ENCODE assay signal across 10 cellular contexts in the genomic region with DNA sequence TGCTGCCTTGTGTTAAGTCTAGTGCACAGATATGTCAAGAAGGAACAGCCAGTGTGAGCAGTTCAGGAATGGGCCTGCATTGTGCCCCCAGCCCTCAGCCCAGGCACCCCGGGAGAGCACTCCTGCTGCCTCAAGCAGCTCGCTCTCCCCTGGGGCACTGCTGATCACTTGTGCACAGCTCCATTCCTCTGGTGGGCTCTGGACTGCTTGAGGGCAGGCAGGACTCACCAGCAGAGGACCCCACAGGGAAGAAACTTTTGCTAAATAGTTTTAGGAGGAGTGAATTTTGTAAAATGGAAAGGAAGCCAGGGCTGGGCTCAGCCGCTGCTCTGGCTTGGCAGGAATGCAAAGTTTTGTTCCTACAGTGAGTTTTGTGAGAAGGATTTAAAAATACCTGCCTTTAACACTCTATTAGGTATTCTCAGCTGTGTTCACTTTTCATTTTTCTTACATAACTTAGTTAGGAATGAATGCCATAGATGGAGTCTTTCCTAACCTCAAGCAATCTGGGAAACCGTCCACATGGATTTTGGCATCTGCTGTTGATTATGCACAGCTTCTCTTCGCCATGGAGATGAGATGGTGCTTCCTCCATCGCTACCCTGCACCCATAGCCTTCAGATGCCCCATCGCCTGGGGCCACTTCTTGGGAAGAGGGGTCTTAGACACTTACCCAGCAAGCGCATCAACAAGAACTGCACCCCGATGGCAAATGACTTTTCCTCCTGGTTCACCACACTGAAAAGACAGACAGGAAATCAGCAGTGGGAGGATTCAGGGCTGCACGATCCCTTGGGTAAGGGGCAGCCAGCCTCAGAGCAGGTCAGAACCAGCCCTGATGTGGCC. TPM values are rescaled to one million over a fixed set of nuclear protein-coding genes. Genes with fewer than 3 reads are reported as not detected.
A peak's percentile ranks its signal among the peaks of the same experiment; 100 is the strongest.
DNase-seq lines count a peak whose midpoint lies in the region; ATAC-seq, FAIRE-seq and TF ChIP-seq lines count a peak whose summit lies in the region.
"Had no signal": no experiment of that assay in that cellular context is flagged by ENCODE, and none has a peak within 500 bp of the region (broad histone marks: within the 10 kb centered on the region; RNA-seq: fewer than 3 reads in every experiment).

No MANE protein-coding gene starts in this region.

- H2AFZ ChIP-seq in keratinocyte (ENCODE audit: control insufficient read depth, low read length), result no peak overlapping the region

- no peaks in the 10 kb centered on the region for H3K9me3 ChIP-seq in keratinocyte (ENCODE audit: control insufficient read depth, low read depth, low read length)
- H3K9me3 ChIP-seq: A549 had no signal

- H3K9ac ChIP-seq in keratinocyte (ENCODE audit: control insufficient read depth, extremely low read depth, insufficient read depth, low read length), result no peak overlapping the region

- H3K9me1 ChIP-seq in keratinocyte (ENCODE audit: control insufficient read depth, extremely low read depth, insufficient read depth, low read length), result no peaks in the 10 kb centered on the region

- DNase-seq in Right ventricle myocardium superior, result peak; percentile 14
- no peak for DNase-seq in left ventricle myocardium superior
- peak; percentile 83 for DNase-seq in astrocyte of the spinal cord (ENCODE audit: low read depth, low spot score)
- no peak for DNase-seq in keratinocyte (ENCODE audit: low read depth, low spot score)
- DNase-seq in type B pancreatic cell (ENCODE audit: extremely low spot score, unreplicated experiment), result peak; percentile 45
- no peak for DNase-seq in stimulated activated CD4-positive, alpha-beta T cell treated with anti-CD3 and anti-CD28 coated beads, Interleukin-1b, Interleukin-23, amount 100 ng/mL, for 48 hours
- DNase-seq in stimulated activated naive CD4-positive, alpha-beta T cell (lab: John Stamatoyannopoulos, UW), result no peak
- DNase-seq: NCI-H526 had no signal

- no peak overlapping the region for H3K27ac Mint-ChIP-seq in type B pancreatic cell

- ATAC-seq in Right ventricle myocardium superior (ENCODE audit: poor library complexity) (no peak), left ventricle myocardium superior (no peak), GM19023 (IDR thresholded peaks at IDR 0.05; ENCODE audit: unreplicated experiment) (no peak)

- peaks cover 2% of the 10 kb centered on the region for H4K20me1 ChIP-seq in keratinocyte (ENCODE audit: control insufficient read depth, extremely low read depth, insufficient read depth, low read length)

- H3K4me1 Mint-ChIP-seq in type B pancreatic cell (ENCODE audit: unreplicated experiment), result peaks cover 19% of the 10 kb centered on the region

- H3K36me3 ChIP-seq in keratinocyte (ENCODE audit: control insufficient read depth in 2 of 2, extremely low read depth in 1 of 2, insufficient read depth in 2 of 2, low read length in 2 of 2), result no peaks in the 10 kb centered on the region

- H3K4me3 Mint-ChIP-seq in type B pancreatic cell, result no peak overlapping the region

- peak; percentile 43 for FAIRE-seq in keratinocyte (lab: Jason Lieb, UNC)
- FAIRE-seq: A549 had no signal

- no peak overlapping the region for H3K4me3 ChIP-seq in astrocyte of the spinal cord (ENCODE audit: low read depth, low read length)
- H3K4me3 ChIP-seq in keratinocyte (ENCODE audit: control insufficient read depth in 2 of 3, extremely low read depth in 1 of 3, insufficient read depth in 2 of 3, low read depth in 1 of 3, low read length in 3 of 3), result no peak overlapping the region
- H3K4me3 ChIP-seq: A549 had no signal

- H3K9me3 Mint-ChIP-seq in type B pancreatic cell, result no peaks in the 10 kb centered on the region

- H3K27me3 ChIP-seq in keratinocyte (ENCODE audit: control insufficient read depth, extremely low read depth, insufficient read depth, low read length), result peaks cover 98% of the 10 kb centered on the region

- intact Hi-C loops in Right ventricle myocardium superior (cut with DNase I) (no loop called here), left ventricle myocardium superior (cut with micrococcal nuclease) (loop anchor here (10.0 kb wide), 1 partner anchor 107 kb away; no protein-coding TSS in a partner anchor)

- H3K27me3 Mint-ChIP-seq in type B pancreatic cell, result peaks cover 14% of the 10 kb centered on the region

- H3K79me2 ChIP-seq in keratinocyte (ENCODE audit: control insufficient read depth, insufficient read depth, low read length), result no peaks in the 10 kb centered on the region

- no peak overlapping the region for H3K4me2 ChIP-seq in keratinocyte (ENCODE audit: control insufficient read depth, extremely low read depth, insufficient read depth, low read depth, low read length)
- H3K4me2 ChIP-seq: A549 had no signal

- peaks cover 3% of the 10 kb centered on the region for H3K4me1 ChIP-seq in keratinocyte (ENCODE audit: control insufficient read depth, extremely low read depth, insufficient read depth, low read length)

- H3K27ac ChIP-seq in keratinocyte (ENCODE audit: control insufficient read depth, insufficient read depth, low read length), result no peak overlapping the region
- H3K27ac ChIP-seq: A549 had no signal

- TF ChIP-seq CTCF in astrocyte of the spinal cord (IDR thresholded peaks at IDR 0.05; ENCODE audit: low read depth, low read length) (no peak), keratinocyte (optimal IDR thresholded peaks at IDR 0.05 in 1 of 3, IDR thresholded peaks at IDR 0.05 in 1 of 3, conservative IDR thresholded peaks at IDR 0.05 in 1 of 3; ENCODE audit: extremely low read depth in 1 of 3, insufficient read depth in 2 of 3, low read length in 3 of 3) (no peak), type B pancreatic cell (conservative IDR thresholded peaks at IDR 0.05) (no peak)

- H3K36me3 Mint-ChIP-seq in type B pancreatic cell, result no peaks in the 10 kb centered on the region

- dilution Hi-C loops in keratinocyte (cut with MboI; ENCODE audit: extremely low pct_ligation_motif_present, low sequenced_read_pairs), result no loop called here

- in situ Hi-C loops in astrocyte of the spinal cord (cut with HindIII; ENCODE audit: low sequenced_read_pairs), result no loop called here

RNA-seq across cellular contexts. Expression of gene RAB6B, which starts 42.3 kb away (rescaled TPM):
- 48.5 TPM for total RNA-seq in Right ventricle myocardium superior
- 51.6 TPM for total RNA-seq in left ventricle myocardium superior
- 2.2 to 5.5 TPM (median 2.9 TPM) in 3 replicates for polyA plus RNA-seq in keratinocyte
- polyA plus RNA-seq in keratinocyte (2011; ENCODE audit: low read depth), result 2.1 TPM
- 5.9 and 6.5 TPM in 2 replicates for polyA plus RNA-seq in keratinocyte (2011; cell fraction: cytosol; rRNA removed)
- polyA plus RNA-seq in keratinocyte (2011; cell fraction: nucleus; rRNA removed), result 6.3 and 7.9 TPM in 2 replicates
- 1.6 and 4.3 TPM in 2 replicates for polyA plus RNA-seq in keratinocyte (2012; ENCODE audit: low replicate concordance)
- 2.0 to 9.2 TPM (median 6.3 TPM) in 3 replicates for polyA minus RNA-seq in keratinocyte
- 2.7 TPM for polyA minus RNA-seq in keratinocyte (2011; cell fraction: cytosol; rRNA and poly(A)+ RNA removed)
- 3.4 and 4.8 TPM in 2 replicates for polyA minus RNA-seq in keratinocyte (2011; cell fraction: nucleus; rRNA and poly(A)+ RNA removed)
- total RNA-seq in type B pancreatic cell (ENCODE audit: low replicate concordance), result 21.2 and 48.2 TPM in 2 replicates

Comparison
In these comparisons a context has a peak if more than half of its experiments do, and no peak if none do; other contexts are left out.
1. DNase-seq: peak in Right ventricle myocardium superior (single experiment), astrocyte of the spinal cord (single experiment) and type B pancreatic cell (single experiment); none in left ventricle myocardium superior (single experiment), keratinocyte (single experiment), stimulated activated CD4-positive, alpha-beta T cell treated with anti-CD3 and anti-CD28 coated beads, Interleukin-1b, Interleukin-23, amount 100 ng/mL, for 48 hours (single experiment) and stimulated activated naive CD4-positive, alpha-beta T cell (0 of 6).